8 cellular contexts compared by ENCODE assay signal in the genomic region with DNA sequence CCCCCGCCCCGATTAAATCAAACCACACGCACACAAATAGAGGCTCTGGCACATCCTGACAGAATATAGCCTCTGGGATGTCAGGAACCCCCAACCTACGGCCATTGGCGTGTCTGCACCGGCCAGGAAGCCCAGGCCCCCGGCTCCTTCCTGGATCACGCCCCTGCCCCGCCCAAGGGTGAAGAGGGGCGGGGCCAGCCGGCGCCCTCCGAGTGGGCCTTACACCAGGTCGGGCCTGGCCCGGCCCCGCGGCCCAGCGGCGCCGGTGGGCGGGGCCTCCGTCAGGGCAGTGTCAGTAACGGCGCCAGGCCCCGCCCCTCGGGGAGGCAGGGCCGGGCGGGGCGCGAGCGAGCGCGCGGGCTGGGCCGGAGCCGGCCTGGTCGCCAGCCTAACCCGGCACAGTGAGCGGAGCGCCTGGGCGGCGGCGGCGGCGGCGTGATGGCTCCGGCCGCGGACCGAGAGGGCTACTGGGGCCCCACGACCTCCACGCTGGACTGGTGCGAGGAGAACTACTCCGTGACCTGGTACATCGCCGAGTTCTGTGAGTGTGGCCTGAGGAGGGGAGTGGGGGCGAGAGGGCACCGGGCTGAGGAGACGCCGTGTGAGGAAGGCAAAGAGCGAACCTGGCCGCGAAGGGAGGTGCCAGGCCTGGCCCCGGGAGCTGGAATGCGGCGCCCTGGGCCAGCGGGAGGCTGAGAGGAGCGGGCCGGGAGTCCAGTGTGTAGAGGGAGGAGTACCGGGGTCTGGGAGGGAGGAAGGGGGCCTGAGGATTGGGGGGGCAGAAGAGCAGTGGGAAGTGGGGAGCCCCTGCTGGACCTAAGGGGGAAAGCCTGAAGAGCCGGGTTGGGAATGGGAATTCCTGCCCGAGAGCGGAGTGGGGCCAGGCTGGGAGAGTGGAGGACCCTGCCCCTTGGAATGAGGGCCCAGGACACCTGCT. TPM values are rescaled to one million over a fixed set of nuclear protein-coding genes. Genes with fewer than 3 reads are reported as not detected.
DNase-seq lines count a peak whose midpoint lies in the region; ATAC-seq and TF ChIP-seq lines count a peak whose summit lies in the region.

A gene (plus strand): TSS at position 380 of the 937 bp plus-strand sequence. CDS start 59 bp downstream, at position 439.

- peak; percentile 96 for ATAC-seq in CD8-positive, alpha-beta T cell
- peak; percentile 91 for ATAC-seq in GM19395 (IDR thresholded peaks at IDR 0.05; ENCODE audit: unreplicated experiment)
- ATAC-seq in HG03558 (IDR thresholded peaks at IDR 0.05; ENCODE audit: extremely low read depth, unreplicated experiment) = peak; percentile 92

- H3K27ac Mint-ChIP-seq in CD8-positive, alpha-beta T cell = peak within 1 kb of the TSS; percentile 87
- H3K27ac Mint-ChIP-seq in activated CD4-positive, alpha-beta memory T cell treated with anti-CD3 and anti-CD28 coated beads, Interleukin-2, amount 10 ng/mL, durations not matched to agents 7 days and 5 days = peak within 1 kb of the TSS; percentile 50

- peaks cover 3% of the 10 kb centered on the region for H3K36me3 Mint-ChIP-seq in CD8-positive, alpha-beta T cell
- peaks cover 4% of the 10 kb centered on the region for H3K36me3 Mint-ChIP-seq in activated CD4-positive, alpha-beta memory T cell treated with anti-CD3 and anti-CD28 coated beads, Interleukin-2, amount 10 ng/mL, durations not matched to agents 7 days and 5 days (ENCODE audit: low read depth)

- H3K4me3 Mint-ChIP-seq in CD8-positive, alpha-beta T cell = peak within 1 kb of the TSS; percentile 90
- peak within 1 kb of the TSS; percentile 89 for H3K4me3 Mint-ChIP-seq in activated CD4-positive, alpha-beta memory T cell treated with anti-CD3 and anti-CD28 coated beads, Interleukin-2, amount 10 ng/mL, durations not matched to agents 7 days and 5 days

- CTCF ChIA-PET in CD8-positive, alpha-beta T cell (lab: Charles Lee) = no interaction called here
- CTCF ChIA-PET in activated CD4-positive, alpha-beta memory T cell treated with anti-CD3 and anti-CD28 coated beads, Interleukin-2, amount 10 ng/mL, durations not matched to agents 7 days and 5 days (lab: Charles Lee) = interaction anchor here (1.1 to 1.4 kb wide), 2 partner anchors 58 to 59 kb away, joined by 3 to 6 read pairs; no protein-coding TSS in a partner anchor

- H3K27me3 ChIP-seq in CD8-positive, alpha-beta T cell (ENCODE audit: insufficient read depth, low read length) = no peaks in the 10 kb centered on the region
- H3K27me3 ChIP-seq in ectodermal cell (ENCODE audit: control insufficient read depth, insufficient read depth, low read length, poor library complexity, severe bottlenecking) = no peaks in the 10 kb centered on the region

- intact Hi-C loops in CD8-positive, alpha-beta T cell (cut with DNase I, micrococcal nuclease) = loop anchor here in 1 of 2 experiments (1.0 to 10.0 kb wide), 4 partner anchors 58 to 1134 kb away; a partner anchor contains a TSS

- no peaks in the 10 kb centered on the region for H3K9me3 Mint-ChIP-seq in CD8-positive, alpha-beta T cell
- H3K9me3 Mint-ChIP-seq in activated CD4-positive, alpha-beta memory T cell treated with anti-CD3 and anti-CD28 coated beads, Interleukin-2, amount 10 ng/mL, durations not matched to agents 7 days and 5 days = no peaks in the 10 kb centered on the region

- peak within 1 kb of the TSS; percentile 37 for H3K27ac ChIP-seq in CD8-positive, alpha-beta T cell (ENCODE audit: low read depth, low read length)
- H3K27ac ChIP-seq in ectodermal cell (ENCODE audit: insufficient read depth, low read depth, low read length, poor library complexity, severe bottlenecking) = peak within 1 kb of the TSS; percentile 67

- peaks cover 21% of the 10 kb centered on the region for H3K4me1 ChIP-seq in CD8-positive, alpha-beta T cell (ENCODE audit: insufficient read depth, low read length)
- H3K4me1 ChIP-seq in ectodermal cell (ENCODE audit: control insufficient read depth, insufficient read depth, low read length) = peaks cover 9% of the 10 kb centered on the region

- DNase-seq in CD8-positive, alpha-beta T cell = peak; percentile 38 to 92 (median 74)
- DNase-seq in NCI-H82 (lab: John Stamatoyannopoulos, UW) (peak; percentile 94), lung microvascular endothelial cell (ENCODE audit: low read depth in 2 of 2) (peak; percentile 90 to 95)
- DNase-seq in activated CD4-positive, alpha-beta memory T cell treated with anti-CD3 and anti-CD28 coated beads, Interleukin-2, amount 10 ng/mL, durations not matched to agents 7 days and 5 days = peak; percentile 91
- peak; percentile 76 to 90 (median 79) for DNase-seq in stimulated activated CD4-positive, alpha-beta T cell treated with anti-CD3 and anti-CD28 coated beads, TNF-alpha, amount 100 ng/mL, for 48 hours (ENCODE audit: low read depth in 3 of 3)

- H3K36me3 ChIP-seq in CD8-positive, alpha-beta T cell (ENCODE audit: insufficient read depth, low read length) = no peaks in the 10 kb centered on the region
- no peaks in the 10 kb centered on the region for H3K36me3 ChIP-seq in ectodermal cell (ENCODE audit: control insufficient read depth, insufficient read depth, low read length)

- TF ChIP-seq CTCF in CD8-positive, alpha-beta T cell (IDR thresholded peaks at IDR 0.05) = no peak

- peaks cover 31% of the 10 kb centered on the region for H3K4me1 Mint-ChIP-seq in CD8-positive, alpha-beta T cell (ENCODE audit: low read depth)
- H3K4me1 Mint-ChIP-seq in activated CD4-positive, alpha-beta memory T cell treated with anti-CD3 and anti-CD28 coated beads, Interleukin-2, amount 10 ng/mL, durations not matched to agents 7 days and 5 days = peaks cover 29% of the 10 kb centered on the region

- H3K9me3 ChIP-seq in CD8-positive, alpha-beta T cell (ENCODE audit: low read length) = no peaks in the 10 kb centered on the region
- no peaks in the 10 kb centered on the region for H3K9me3 ChIP-seq in ectodermal cell (ENCODE audit: control insufficient read depth, low read length)

- H3K27me3 Mint-ChIP-seq in CD8-positive, alpha-beta T cell (ENCODE audit: low read depth) = no peaks in the 10 kb centered on the region
- H3K27me3 Mint-ChIP-seq in activated CD4-positive, alpha-beta memory T cell treated with anti-CD3 and anti-CD28 coated beads, Interleukin-2, amount 10 ng/mL, durations not matched to agents 7 days and 5 days = peaks cover 2% of the 10 kb centered on the region

- WGBS in ectodermal cell, 2 experiments = 1% methylated on average over 73 of the region's 73 CpGs

- peak within 1 kb of the TSS; percentile 63 for H3K4me3 ChIP-seq in CD8-positive, alpha-beta T cell (ENCODE audit: low read depth, low read length)
- peak within 1 kb of the TSS; percentile 82 for H3K4me3 ChIP-seq in ectodermal cell (ENCODE audit: insufficient read depth, low read depth, low read length)

- POLR2A ChIA-PET in CD8-positive, alpha-beta T cell (lab: Charles Lee) = no interaction called here
- POLR2A ChIA-PET in activated CD4-positive, alpha-beta memory T cell treated with anti-CD3 and anti-CD28 coated beads, Interleukin-2, amount 10 ng/mL, durations not matched to agents 7 days and 5 days (lab: Charles Lee) = interaction anchor here (1.0 kb wide), 1 partner anchor 9 kb away, joined by 3 read pairs; no protein-coding TSS in a partner anchor

RNA-seq across cellular contexts. Expression of the gene that starts here (rescaled TPM):
- total RNA-seq in CD8-positive, alpha-beta T cell = 1 to 10 TPM; 5.0 to 5.8 TPM
- total RNA-seq in activated CD4-positive, alpha-beta memory T cell treated with anti-CD3 and anti-CD28 coated beads, Interleukin-2, amount 10 ng/mL, durations not matched to agents 7 days and 5 days = 10 to 100 TPM; 10.3 to 12.2 TPM
- 11.4 TPM for polyA plus RNA-seq in ectodermal cell (2013, experiment 1 of 4)
- polyA plus RNA-seq in ectodermal cell (2013, experiment 2 of 4) = 12.4 TPM
- polyA plus RNA-seq in ectodermal cell (2013, experiment 3 of 4) = 11.0 TPM
- polyA plus RNA-seq in ectodermal cell (2013, experiment 4 of 4) = 10.7 TPM
- 10.7 and 13.5 TPM in 2 replicates for total RNA-seq in lung microvascular endothelial cell

Comparison
In these comparisons a context has a peak if more than half of its experiments do, and no peak if none do; other contexts are left out.
1. Peak in every context shown above with its lines: DNase-seq, ATAC-seq, H3K4me3 ChIP-seq and H3K27ac ChIP-seq.